In the genomic region with DNA sequence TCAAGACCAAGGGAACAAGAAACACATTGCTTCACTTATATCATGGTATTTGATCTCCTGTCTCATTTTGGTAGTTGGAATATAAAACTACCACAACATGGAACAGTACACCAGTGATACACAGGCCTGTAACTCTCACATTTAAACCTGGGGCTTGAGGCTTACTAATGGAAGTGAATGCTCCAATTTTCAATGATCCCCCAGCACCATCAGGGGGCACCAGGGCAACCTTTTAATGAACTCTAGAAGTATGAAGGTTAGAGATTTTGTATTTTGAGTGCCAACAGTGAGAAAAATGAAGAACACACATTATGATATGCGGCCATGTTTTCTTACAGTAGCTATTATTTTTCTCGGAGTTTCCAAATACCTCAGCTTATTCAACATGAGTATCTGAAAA, we compare ENCODE assay signal across 19 cellular contexts. TPM values are rescaled to one million over a fixed set of nuclear protein-coding genes. Genes with fewer than 3 reads are reported as not detected.
DNase-seq lines count a peak whose midpoint lies in the region; ATAC-seq and TF ChIP-seq lines count a peak whose summit lies in the region.
"Had no signal": no experiment of that assay in that cellular context is flagged by ENCODE, and none has a peak within 500 bp of the region (broad histone marks: within the 10 kb centered on the region; RNA-seq: fewer than 3 reads in every experiment).

No MANE protein-coding gene starts in this region.

- H3K27ac Mint-ChIP-seq in endothelial cell (ENCODE audit: unreplicated experiment) = peak overlapping the region; percentile 58
- H3K27ac Mint-ChIP-seq: CD4-positive, CD25-positive, alpha-beta regulatory T cell; T-cell had no signal

- H3K4me2 ChIP-seq in DND-41 (ENCODE audit: insufficient read depth, low read length) (no peak overlapping the region), SK-N-SH (no peak overlapping the region)

- H3K4me3 ChIP-seq in DND-41 (ENCODE audit: low read depth in 1 of 2, low read length in 2 of 2) (no peak overlapping the region), SK-N-SH (ENCODE audit: low read depth in 2 of 2, low read length in 1 of 2) (no peak overlapping the region), coronary artery (no peak overlapping the region), WERI-Rb-1 (ENCODE audit: low read depth, low read length) (no peak overlapping the region)
- H3K4me3 ChIP-seq: HAP-1 had no signal

- WGBS in SK-N-SH (ENCODE audit: low lambda C conversion rate) = 65% methylated on average over 2 of the region's 2 CpGs

- DNase-seq in DND-41 (no peak), Kasumi-1 (lab: John Stamatoyannopoulos, UW) (peak; percentile 18 to 48), SK-N-SH (peak; percentile 9), endothelial cell (ENCODE audit: low spot score) (no peak), NCI-H510A (lab: John Stamatoyannopoulos, UW) (no peak), coronary artery (ENCODE audit: low spot score) (no peak), WERI-Rb-1 (no peak), islet precursor cell (no peak)
- DNase-seq: CD4-positive, CD25-positive, alpha-beta regulatory T cell; DMS79; NCI-H1092; NCI-H146; NCI-H2107; NCI-H226; NCI-H526; NK-92 treated with Interleukin-12 subunit alpha and Interleukin-12 subunit beta, amount 100 ng/mL, for 24 hours; T-cell had no signal

- no peak for TF ChIP-seq EP300 in SK-N-SH (IDR thresholded peaks at IDR 0.05; ENCODE audit: borderline replicate concordance in 1 of 2, low read depth in 1 of 2, low read length in 1 of 2)

- TF ChIP-seq RAD21 in SK-N-SH (IDR thresholded peaks at IDR 0.05; ENCODE audit: low read length) = 0 out of 2 replicates have a peak, but pooled peaks have one; percentile 2

- no peak overlapping the region for H3K4me3 Mint-ChIP-seq in endothelial cell (ENCODE audit: unreplicated experiment)
- H3K4me3 Mint-ChIP-seq: CD4-positive, CD25-positive, alpha-beta regulatory T cell; T-cell had no signal

- CTCF ChIA-PET in SK-N-SH (lab: Yijun Ruan, JAX) = no interaction called here

- H2AFZ ChIP-seq in DND-41 (ENCODE audit: low read depth, low read length) (no peak overlapping the region), SK-N-SH (ENCODE audit: low read depth) (no peak overlapping the region)

- no peaks in the 10 kb centered on the region for H3K9me3 Mint-ChIP-seq in endothelial cell (ENCODE audit: unreplicated experiment)
- H3K9me3 Mint-ChIP-seq: CD4-positive, CD25-positive, alpha-beta regulatory T cell; T-cell had no signal

- peaks cover 49% of the 10 kb centered on the region for H3K4me1 Mint-ChIP-seq in endothelial cell (ENCODE audit: unreplicated experiment)
- H3K4me1 Mint-ChIP-seq: T-cell had no signal

- H3K27me3 ChIP-seq in DND-41 (ENCODE audit: insufficient read depth, low read length, poor library complexity) = no peaks in the 10 kb centered on the region
- H3K27me3 ChIP-seq in SK-N-SH (ENCODE audit: insufficient read depth) = no peaks in the 10 kb centered on the region
- no peaks in the 10 kb centered on the region for H3K27me3 ChIP-seq in WERI-Rb-1 (ENCODE audit: insufficient read depth, low read depth, severe bottlenecking)

- no peaks in the 10 kb centered on the region for H3K36me3 ChIP-seq in DND-41 (ENCODE audit: insufficient read depth, low read length)
- H3K36me3 ChIP-seq in SK-N-SH (replicated peaks in 1 of 2; ENCODE audit: control insufficient read depth in 1 of 2, insufficient read depth in 2 of 2, low read length in 1 of 2) = no peaks in the 10 kb centered on the region
- H3K36me3 ChIP-seq in WERI-Rb-1 = no peaks in the 10 kb centered on the region
- H3K36me3 ChIP-seq: HAP-1 had no signal

- H3F3A ChIP-seq in SK-N-SH (replicated peaks; ENCODE audit: insufficient read depth) = no peaks in the 10 kb centered on the region

- no peaks in the 10 kb centered on the region for H3K9me3 ChIP-seq in DND-41 (ENCODE audit: insufficient read depth, low read length, severe bottlenecking)
- H3K9me3 ChIP-seq in SK-N-SH = no peaks in the 10 kb centered on the region
- no peaks in the 10 kb centered on the region for H3K9me3 ChIP-seq in WERI-Rb-1 (ENCODE audit: severe bottlenecking)
- H3K9me3 ChIP-seq: HAP-1 had no signal

- no peaks in the 10 kb centered on the region for H3K36me3 Mint-ChIP-seq in endothelial cell (ENCODE audit: low read depth, unreplicated experiment)
- H3K36me3 Mint-ChIP-seq: CD4-positive, CD25-positive, alpha-beta regulatory T cell; T-cell had no signal

- H3K4me1 ChIP-seq in DND-41 (ENCODE audit: insufficient read depth, low read length) = no peaks in the 10 kb centered on the region
- peaks cover 0 to 8% of the 10 kb centered on the region in 2 experiments; a peak in 2 of 4 replicates for H3K4me1 ChIP-seq in SK-N-SH (ENCODE audit: control insufficient read depth in 1 of 2, insufficient read depth in 2 of 2, low read depth in 1 of 2, low read length in 1 of 2)

- H3K79me2 ChIP-seq in DND-41 (ENCODE audit: insufficient read depth, low read length) (no peaks in the 10 kb centered on the region), SK-N-SH (ENCODE audit: insufficient read depth) (no peaks in the 10 kb centered on the region)

- H3K27ac ChIP-seq in DND-41 (ENCODE audit: low read length) (no peak overlapping the region), SK-N-SH (ENCODE audit: low read depth in 2 of 2, low read length in 1 of 2) (no peak overlapping the region), coronary artery (no peak overlapping the region), WERI-Rb-1 (no peak overlapping the region)
- H3K27ac ChIP-seq: HL-60 had no signal

- no peak for ATAC-seq in DND-41 (ENCODE audit: insufficient read depth, low read depth)
- ATAC-seq: T-cell had no signal

- no peaks in the 10 kb centered on the region for H3K9me2 ChIP-seq in SK-N-SH

- no peaks in the 10 kb centered on the region for H3K27me3 Mint-ChIP-seq in endothelial cell (ENCODE audit: unreplicated experiment)

- POLR2A ChIA-PET in SK-N-SH (lab: Yijun Ruan, JAX) = no interaction called here

- H3K9ac ChIP-seq in DND-41 (ENCODE audit: low read depth, low read length) (no peak overlapping the region), SK-N-SH (no peak overlapping the region)

- TF ChIP-seq CTCF in DND-41 (IDR thresholded peaks at IDR 0.05; ENCODE audit: borderline replicate concordance, extremely low read depth, low read length, poor library complexity, severe bottlenecking) (peak; percentile 24), SK-N-SH (IDR thresholded peaks at IDR 0.05) (peak; percentile 24; the same call in 1 of the 2 replicates), endothelial cell (IDR thresholded peaks at IDR 0.05; ENCODE audit: unreplicated experiment) (no peak), coronary artery (IDR thresholded peaks at IDR 0.05) (no peak), WERI-Rb-1 (IDR thresholded peaks at IDR 0.05; ENCODE audit: low read depth, low read length) (no peak)

- no peaks in the 10 kb centered on the region for H4K20me1 ChIP-seq in DND-41 (ENCODE audit: insufficient read depth, low read length)
- no peaks in the 10 kb centered on the region for H4K20me1 ChIP-seq in SK-N-SH (ENCODE audit: insufficient read depth)

TF ChIP-seq in SK-N-SH, 30 proteins besides CTCF, POLR2A, EP300 and RAD21:
- TF ChIP-seq, protein P1, sequence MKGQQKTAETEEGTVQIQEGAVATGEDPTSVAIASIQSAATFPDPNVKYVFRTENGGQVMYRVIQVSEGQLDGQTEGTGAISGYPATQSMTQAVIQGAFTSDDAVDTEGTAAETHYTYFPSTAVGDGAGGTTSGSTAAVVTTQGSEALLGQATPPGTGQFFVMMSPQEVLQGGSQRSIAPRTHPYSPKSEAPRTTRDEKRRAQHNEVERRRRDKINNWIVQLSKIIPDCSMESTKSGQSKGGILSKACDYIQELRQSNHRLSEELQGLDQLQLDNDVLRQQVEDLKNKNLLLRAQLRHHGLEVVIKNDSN (IDR thresholded peaks at IDR 0.05; ENCODE audit: borderline replicate concordance, low read depth) = no peak
- TF ChIP-seq, protein P2, sequence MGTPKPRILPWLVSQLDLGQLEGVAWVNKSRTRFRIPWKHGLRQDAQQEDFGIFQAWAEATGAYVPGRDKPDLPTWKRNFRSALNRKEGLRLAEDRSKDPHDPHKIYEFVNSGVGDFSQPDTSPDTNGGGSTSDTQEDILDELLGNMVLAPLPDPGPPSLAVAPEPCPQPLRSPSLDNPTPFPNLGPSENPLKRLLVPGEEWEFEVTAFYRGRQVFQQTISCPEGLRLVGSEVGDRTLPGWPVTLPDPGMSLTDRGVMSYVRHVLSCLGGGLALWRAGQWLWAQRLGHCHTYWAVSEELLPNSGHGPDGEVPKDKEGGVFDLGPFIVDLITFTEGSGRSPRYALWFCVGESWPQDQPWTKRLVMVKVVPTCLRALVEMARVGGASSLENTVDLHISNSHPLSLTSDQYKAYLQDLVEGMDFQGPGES (IDR thresholded peaks at IDR 0.05; ENCODE audit: low read depth, low read length) = no peak
- no peak for TF ChIP-seq FOXM1 (IDR thresholded peaks at IDR 0.05; ENCODE audit: low read depth)

RNA-seq across cellular contexts. Expression of a gene that starts 50.7 kb away (rescaled TPM):
- polyA plus RNA-seq in SK-N-SH (2012; rRNA removed) = 3.3 TPM in 2 replicates
- 4.0 and 6.2 TPM in 2 replicates for polyA plus RNA-seq in SK-N-SH (2012; cell fraction: cytosol; rRNA removed)
- 3.6 and 5.3 TPM in 2 replicates for polyA plus RNA-seq in SK-N-SH (2012; cell fraction: nucleus; rRNA removed)
- total RNA-seq in endothelial cell (ENCODE audit: unreplicated experiment) = 15.9 TPM

RNA-seq across cellular contexts. Expression of a gene that starts 53.3 kb away (rescaled TPM):
- polyA plus RNA-seq in SK-N-SH (2012; rRNA removed) = 2.2 and 2.3 TPM in 2 replicates
- 2.9 and 3.5 TPM in 2 replicates for polyA plus RNA-seq in SK-N-SH (2012; cell fraction: cytosol; rRNA removed)
- 1.1 and 2.4 TPM in 2 replicates for polyA plus RNA-seq in SK-N-SH (2012; cell fraction: nucleus; rRNA removed)
- total RNA-seq in endothelial cell (ENCODE audit: unreplicated experiment) = 22.2 TPM

Comparison
In these comparisons a context has a peak if more than half of its experiments do, and no peak if none do; other contexts are left out.
1. DNase-seq: peak in Kasumi-1 (2 of 2) and SK-N-SH (single experiment); none in DND-41 (single experiment), endothelial cell (single experiment), NCI-H510A (single experiment), coronary artery (single experiment), WERI-Rb-1 (single experiment) and islet precursor cell (single experiment).
2. CTCF ChIP-seq: peak in DND-41 (single experiment) and SK-N-SH (single experiment); none in endothelial cell (single experiment), coronary artery (single experiment) and WERI-Rb-1 (single experiment).